Comparison of ENCODE assay signal across 23 cellular contexts in the genomic region with DNA sequence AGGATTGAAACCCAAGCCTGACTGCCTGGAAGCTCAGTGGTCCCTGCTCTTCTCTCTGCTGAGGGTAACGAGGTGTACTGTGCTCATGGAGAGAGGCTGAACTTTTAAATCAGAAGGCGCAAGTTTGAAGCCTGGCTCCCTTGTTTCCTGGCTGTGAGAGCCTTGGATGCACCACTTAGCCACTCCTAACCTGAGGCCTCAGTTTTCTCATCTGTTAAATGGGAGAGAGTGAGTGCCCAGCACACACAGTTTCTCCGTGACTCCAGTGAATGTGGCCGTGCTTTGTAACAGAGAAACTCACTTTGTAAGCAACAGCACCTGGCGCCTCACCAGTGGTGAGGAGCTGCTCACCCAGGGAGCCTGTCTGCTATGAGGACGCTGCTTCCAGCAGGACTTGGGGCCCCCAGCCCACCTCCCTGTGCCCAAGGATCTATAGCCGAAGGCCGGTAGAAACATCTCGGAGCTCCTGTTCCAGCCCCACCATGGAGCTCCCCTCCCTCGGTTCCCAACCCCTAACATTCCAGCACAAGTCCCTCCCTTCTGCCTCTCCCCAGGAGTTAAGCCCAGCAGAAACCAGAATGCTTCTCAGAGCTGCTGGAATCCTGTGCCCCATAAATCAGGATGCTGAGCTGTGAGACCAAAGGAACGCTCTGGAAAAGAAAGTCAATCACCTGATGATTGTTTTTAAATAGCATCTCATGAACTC. TPM values are rescaled to one million over a fixed set of nuclear protein-coding genes. Genes with fewer than 3 reads are reported as not detected.
"Had no signal": no experiment of that assay in that cellular context is flagged by ENCODE, and none has a peak within 500 bp of the region (broad histone marks: within the 10 kb centered on the region; RNA-seq: fewer than 3 reads in every experiment).

No MANE protein-coding gene starts in this region.

- H3K9ac ChIP-seq: parathyroid adenoma had no signal

- H3K36me3 Mint-ChIP-seq: activated naive CD8-positive, alpha-beta T cell; brain; naive B cell; stimulated activated memory B cell treated with anti-CD40 and anti-IgM and Interleukin-4, amounts not matched to agents 10 μg/mL and 1 μg/mL and 100 μg/mL, for 72 hours had no signal

- H3K4me1 Mint-ChIP-seq: central memory CD8-positive, alpha-beta T cell; naive B cell; stimulated activated memory B cell treated with anti-CD40 and anti-IgM and Interleukin-4, amounts not matched to agents 10 μg/mL and 1 μg/mL and 100 μg/mL, for 72 hours had no signal

- DNase-seq: activated CD8-positive, alpha-beta T cell treated with anti-CD3 and anti-CD28 coated beads for 36 hours; activated gamma-delta T cell treated with Interleukin-2 at 50 U/mL for 16 hours; activated T-cell treated with anti-CD3 and anti-CD28 coated beads, Interleukin-2, amount 50 U/mL, for 4 hours; amygdala; effector memory CD8-positive, alpha-beta T cell; foreskin melanocyte; immature natural killer cell; lower lobe of right lung; naive B cell; stimulated activated CD4-positive, alpha-beta T cell treated with anti-CD3 and anti-CD28 coated beads, Interleukin-2, amount 100 ng/mL, for 48 hours; T-helper 1 cell; T1000; thyroid gland; uterus had no signal

- H3K27me3 ChIP-seq: thyroid gland, uterus had no signal

- H3K4me3 Mint-ChIP-seq: activated CD8-positive, alpha-beta T cell treated with anti-CD3 and anti-CD28 coated beads for 36 hours; activated naive CD8-positive, alpha-beta T cell; activated T-cell treated with anti-CD3 and anti-CD28 coated beads, Interleukin-2, amount 50 U/mL, for 4 hours; brain; central memory CD8-positive, alpha-beta T cell; dendritic cell treated with granulocyte-macrophage colony-stimulating factor and Interleukin-4, amounts not matched to agents 40 ng/mL and 50 ng/mL, for 4 days; effector memory CD8-positive, alpha-beta T cell; immature natural killer cell; naive B cell; stimulated activated memory B cell treated with anti-CD40 and anti-IgM and Interleukin-4, amounts not matched to agents 10 μg/mL and 1 μg/mL and 100 μg/mL, for 72 hours had no signal

- H3K27ac ChIP-seq: epithelial cell of prostate, lower lobe of right lung, parathyroid adenoma, thyroid gland, uterus had no signal

- H3K9me3 Mint-ChIP-seq: activated CD8-positive, alpha-beta T cell treated with anti-CD3 and anti-CD28 coated beads for 36 hours; activated T-cell treated with anti-CD3 and anti-CD28 coated beads, Interleukin-2, amount 50 U/mL, for 4 hours; central memory CD8-positive, alpha-beta T cell; dendritic cell treated with granulocyte-macrophage colony-stimulating factor and Interleukin-4, amounts not matched to agents 40 ng/mL and 50 ng/mL, for 4 days; effector memory CD8-positive, alpha-beta T cell; immature natural killer cell; stimulated activated memory B cell treated with anti-CD40 and anti-IgM and Interleukin-4, amounts not matched to agents 10 μg/mL and 1 μg/mL and 100 μg/mL, for 72 hours had no signal

- H3K9me3 ChIP-seq: lower lobe of right lung, thyroid gland, uterus had no signal

- H3K36me3 ChIP-seq: lower lobe of right lung, thyroid gland, uterus had no signal

- H3K27ac Mint-ChIP-seq: activated CD8-positive, alpha-beta T cell treated with anti-CD3 and anti-CD28 coated beads for 36 hours; activated naive CD8-positive, alpha-beta T cell; brain; dendritic cell treated with granulocyte-macrophage colony-stimulating factor and Interleukin-4, amounts not matched to agents 40 ng/mL and 50 ng/mL, for 4 days; effector memory CD8-positive, alpha-beta T cell; immature natural killer cell; stimulated activated memory B cell treated with anti-CD40 and anti-IgM and Interleukin-4, amounts not matched to agents 10 μg/mL and 1 μg/mL and 100 μg/mL, for 72 hours had no signal

- H3K4me3 ChIP-seq: lower lobe of right lung, thyroid gland, uterus had no signal

- ATAC-seq: activated CD8-positive, alpha-beta T cell treated with anti-CD3 and anti-CD28 coated beads for 36 hours; activated T-cell treated with anti-CD3 and anti-CD28 coated beads, Interleukin-2, amount 50 U/mL, for 4 hours; effector memory CD8-positive, alpha-beta T cell; lower lobe of right lung; stimulated activated memory B cell treated with anti-CD40 and anti-IgM and Interleukin-4, amounts not matched to agents 10 μg/mL and 1 μg/mL and 100 μg/mL, for 72 hours had no signal

- H3K4me1 ChIP-seq: lower lobe of right lung, uterus had no signal

RNA-seq across cellular contexts. Expression of a gene that starts 20.3 kb away (rescaled TPM):
- total RNA-seq: activated CD8-positive, alpha-beta T cell treated with anti-CD3 and anti-CD28 coated beads for 36 hours had no signal
- polyA plus RNA-seq: fibroblast of lung, immature natural killer cell had no signal

RNA-seq across cellular contexts. Expression of a gene that starts 31.1 kb away (rescaled TPM):
- total RNA-seq: activated CD8-positive, alpha-beta T cell treated with anti-CD3 and anti-CD28 coated beads for 36 hours; activated T-cell treated with anti-CD3 and anti-CD28 coated beads, Interleukin-2, amount 50 U/mL, for 4 hours; fibroblast of lung; lower lobe of right lung; renal cortical epithelial cell had no signal
- polyA plus RNA-seq: fibroblast of lung, immature natural killer cell had no signal
